8 cellular contexts compared by ENCODE assay signal in genomic region chr12:49698619-49699545, GRCh38. TPM values are rescaled to one million over a fixed set of nuclear protein-coding genes. Genes with fewer than 3 reads are reported as not detected.
DNase-seq lines count a peak whose midpoint lies in the region; ATAC-seq, FAIRE-seq and TF ChIP-seq lines count a peak whose summit lies in the region.

No MANE protein-coding gene starts in this region.

- H3K9ac ChIP-seq in GM23248: peak overlapping the region; percentile 66

- no peaks in the 10 kb centered on the region for H3K27me3 ChIP-seq in GM23248 (replicated peaks; ENCODE audit: insufficient read depth)
- H3K27me3 ChIP-seq in psoas muscle (ENCODE audit: insufficient read depth in 3 of 3, low read length in 2 of 3): peaks cover 0 to 6% (median 0%) of the 10 kb centered on the region in 3 donors

- ATAC-seq in psoas muscle: peak in 3 of 4 donors; percentile 62 to 74 (median 67)

- H3K4me3 ChIP-seq in GM23248 (peak overlapping the region; percentile 32; the same call in 1 of the 2 replicates), psoas muscle (no peak overlapping the region)

- H3K4me2 ChIP-seq in GM23248 (ENCODE audit: unreplicated experiment): peak overlapping the region; percentile 50

- FAIRE-seq in GM12891 (lab: Jason Lieb, UNC): peak; percentile 92

- CTCF ChIA-PET in RWPE1 (lab: Yijun Ruan, JAX): interaction anchor here (1.1 kb wide), 1 partner anchor 351 kb away, joined by 3 read pairs; no protein-coding TSS in a partner anchor

- H3K9me3 ChIP-seq in GM23248 (ENCODE audit: low read depth) (no peaks in the 10 kb centered on the region), KOPT-K1 (ENCODE audit: insufficient read depth, low read length, poor library complexity, severe bottlenecking) (no peaks in the 10 kb centered on the region), psoas muscle (no peaks in the 10 kb centered on the region)

- no peaks in the 10 kb centered on the region for H4K20me1 ChIP-seq in GM23248 (ENCODE audit: insufficient read depth)

- peaks cover 96% of the 10 kb centered on the region for H3K79me2 ChIP-seq in GM23248 (ENCODE audit: insufficient read depth)

- TF ChIP-seq CTCF in psoas muscle (IDR thresholded peaks at IDR 0.05): no peak
- no peak for TF ChIP-seq CTCF in RWPE1 (conservative IDR thresholded peaks at IDR 0.05; ENCODE audit: low read depth)

- peak; percentile 46; the same call in 1 of the 2 replicates for TF ChIP-seq POLR2A in GM12891 (IDR thresholded peaks at IDR 0.05; ENCODE audit: low read depth, low read length)

- H3K27ac ChIP-seq in GM23248 (peak overlapping the region; percentile 86), KOPT-K1 (ENCODE audit: low read depth, low read length, poor library complexity, severe bottlenecking) (peak overlapping the region; percentile 57), psoas muscle (peak overlapping the region; percentile 51), RWPE1 (no peak overlapping the region)

- H3K9me2 ChIP-seq in GM23248 (ENCODE audit: insufficient read depth): no peaks in the 10 kb centered on the region

- in situ Hi-C loops in GM23248 (cut with MboI): no loop called here

- peaks cover 43% of the 10 kb centered on the region for H3F3A ChIP-seq in GM23248 (ENCODE audit: insufficient read depth)

- WGBS in GM23248 (ENCODE audit: low coverage in 1 of 2, low lambda C conversion rate in 2 of 2, missing lambda C conversion rate in 2 of 2), 2 experiments: 45 to 49% methylated on average over 8 of the region's 8 CpGs
- 13 to 20% (median 16%) methylated on average over 8 of the region's 8 CpGs for WGBS in psoas muscle, 3 donors

- H3K4me1 ChIP-seq in GM23248 (ENCODE audit: insufficient read depth) (peaks cover 46% of the 10 kb centered on the region), psoas muscle (peaks cover 23% of the 10 kb centered on the region)

- intact Hi-C loops in psoas muscle (cut with DNase I): no loop called here

- POLR2A ChIA-PET in RWPE1 (lab: Yijun Ruan, JAX; ENCODE audit: low non-redundant PET): no interaction called here

- H3K36me3 ChIP-seq in GM23248 (ENCODE audit: low read depth) (no peaks in the 10 kb centered on the region), KOPT-K1 (ENCODE audit: insufficient read depth, low read length) (no peaks in the 10 kb centered on the region), psoas muscle (ENCODE audit: insufficient read depth in 1 of 2, low read depth in 1 of 2) (no peaks in the 10 kb centered on the region)

- H2AFZ ChIP-seq in GM23248: no peak overlapping the region

- DNase-seq in GM12891 (ENCODE audit: insufficient read length, low spot score) (peak; percentile 39), GM23248 (peak; percentile 78), globus pallidus (ENCODE audit: low spot score) (peak; percentile 46), psoas muscle (peak; percentile 24 to 64), NCI-H69 (lab: John Stamatoyannopoulos, UW) (no peak), RWPE1 (ENCODE audit: low spot score) (no peak)
- DNase-seq in activated T-cell treated with anti-CD3 and anti-CD28 coated beads, Interleukin-2, amount 50 U/mL, for 1 hour: peak; percentile 36

TF ChIP-seq in GM12891, 5 proteins besides CTCF, POLR2A, EP300 and RAD21:
- TF ChIP-seq POLR2AphosphoS5 (IDR thresholded peaks at IDR 0.05; ENCODE audit: low read depth, low read length) (peak; percentile 58; the same call in 1 of the 2 replicates), TAF1 (IDR thresholded peaks at IDR 0.05; ENCODE audit: low read depth, low read length) (no peak), POU2F2 (IDR thresholded peaks at IDR 0.05; ENCODE audit: low read depth, low read length) (peak; percentile 75; the same call in 1 of the 2 replicates), PAX5 (IDR thresholded peaks at IDR 0.05; ENCODE audit: insufficient read depth, low read length, severe bottlenecking) (peak; percentile 66), SPI1 (IDR thresholded peaks at IDR 0.05; ENCODE audit: low read depth, low read length) (peak; percentile 95)

RNA-seq across cellular contexts. Expression of gene FMNL3, which starts 8.3 kb away (rescaled TPM):
- polyA plus RNA-seq in GM12891 (2012; ENCODE audit: low read depth, missing spikeins): 40.1 TPM
- 24.0 and 32.9 TPM in 2 replicates for total RNA-seq in GM23248 (2014; rRNA removed; shearing (Covaris generic))
- polyA plus RNA-seq in GM23248 (2016; fragmentation: Nextera tagmentation; extraction: Ambion mirVana) (7.9 and 9.3 TPM in 2 replicates), psoas muscle (1 to 10 TPM; 1.5 to 3.2 (median 1.8) TPM)
- 10 to 100 TPM in 1 of 4 donors, 1 to 10 TPM in 3; 5.5 to 11.3 (median 7.8) TPM for total RNA-seq in psoas muscle

RNA-seq across cellular contexts. Expression of gene TMBIM6, which starts 42.5 kb away (rescaled TPM):
- 188 TPM for polyA plus RNA-seq in GM12891 (2012; ENCODE audit: low read depth, missing spikeins)
- 461 and 510 TPM in 2 replicates for total RNA-seq in GM23248 (2014; rRNA removed; shearing (Covaris generic))
- polyA plus RNA-seq in GM23248 (2016; fragmentation: Nextera tagmentation; extraction: Ambion mirVana) (889 and 891 TPM in 2 replicates), psoas muscle (100 to 1,000 TPM; 164 to 317 (median 250) TPM)
- 100 to 1,000 TPM; 171 to 256 (median 241) TPM for total RNA-seq in psoas muscle

Comparison
In these comparisons a context has a peak if more than half of its experiments do, and no peak if none do; other contexts are left out.
1. DNase-seq: peak in GM12891 (single experiment), GM23248 (single experiment), activated T-cell treated with anti-CD3 and anti-CD28 coated beads, Interleukin-2, amount 50 U/mL, for 1 hour (single experiment), globus pallidus (single experiment) and psoas muscle (2 of 2); none in NCI-H69 (single experiment) and RWPE1 (single experiment).